ENCODE assay signal across 18 cellular contexts in genomic region chr16:1066584-1067172, GRCh38. TPM values are rescaled to one million over a fixed set of nuclear protein-coding genes. Genes with fewer than 3 reads are reported as not detected.
"Had no signal": no experiment of that assay in that cellular context is flagged by ENCODE, and none has a peak within 500 bp of the region (broad histone marks: within the 10 kb centered on the region; RNA-seq: fewer than 3 reads in every experiment).

No MANE protein-coding gene starts in this region.

- H3K4me3 ChIP-seq: heart left ventricle, ovary, sigmoid colon, spleen, uterus had no signal

- DNase-seq: activated CD4-positive, alpha-beta T cell treated with anti-CD3 and anti-CD28 coated beads, Interleukin-2, amount 50 U/mL, for 48 hours; activated CD4-positive, CD25-positive, alpha-beta regulatory T cell treated with anti-CD3 and anti-CD28 coated beads, Interleukin-2, amount 50 U/mL, for 72 hours; activated naive CD4-positive, alpha-beta T cell treated with anti-CD3 and anti-CD28 coated beads, Interleukin-2, amount 10 ng/mL, durations not matched to agents 7 days and 5 days; dermis blood vessel endothelial cell; heart left ventricle; ovary; sigmoid colon; spleen; T1000; uterus had no signal

- H3K9me3 ChIP-seq: heart left ventricle, ovary, sigmoid colon, spleen, uterus had no signal

- ATAC-seq: heart left ventricle; stimulated activated memory B cell treated with anti-CD40 and anti-IgM and Interleukin-4, amounts not matched to agents 10 μg/mL and 1 μg/mL and 100 μg/mL, for 72 hours had no signal

- H3K27ac ChIP-seq: epithelial cell of prostate, heart left ventricle, ovary, sigmoid colon, spleen, uterus had no signal

- H3K4me1 ChIP-seq: sigmoid colon, spleen, uterus had no signal

- H3K27me3 ChIP-seq: ovary had no signal

- H3K36me3 ChIP-seq: heart left ventricle, ovary, sigmoid colon, spleen, uterus had no signal

- H3K27ac Mint-ChIP-seq: stimulated activated memory B cell treated with anti-CD40 and anti-IgM and Interleukin-4, amounts not matched to agents 10 μg/mL and 1 μg/mL and 100 μg/mL, for 72 hours had no signal

- H3K36me3 Mint-ChIP-seq: activated naive CD4-positive, alpha-beta T cell treated with anti-CD3 and anti-CD28 coated beads, Interleukin-2, amount 10 ng/mL, durations not matched to agents 7 days and 5 days; stimulated activated memory B cell treated with anti-CD40 and anti-IgM and Interleukin-4, amounts not matched to agents 10 μg/mL and 1 μg/mL and 100 μg/mL, for 72 hours had no signal

RNA-seq across cellular contexts. Expression of gene SSTR5, which starts 5.9 kb away (rescaled TPM):
- total RNA-seq: astrocyte, bronchial epithelial cell, chondrocyte, fibroblast of lung, frontal cortex, ovary, sigmoid colon, spleen, uterus had no signal

RNA-seq across cellular contexts. Expression of gene C1QTNF8, which starts 29.4 kb away (rescaled TPM):
- total RNA-seq: astrocyte, bronchial epithelial cell, chondrocyte, dermis blood vessel endothelial cell, fibroblast of lung, frontal cortex, heart left ventricle, lower leg skin, sigmoid colon, spleen, uterus had no signal
